In the genomic region with DNA sequence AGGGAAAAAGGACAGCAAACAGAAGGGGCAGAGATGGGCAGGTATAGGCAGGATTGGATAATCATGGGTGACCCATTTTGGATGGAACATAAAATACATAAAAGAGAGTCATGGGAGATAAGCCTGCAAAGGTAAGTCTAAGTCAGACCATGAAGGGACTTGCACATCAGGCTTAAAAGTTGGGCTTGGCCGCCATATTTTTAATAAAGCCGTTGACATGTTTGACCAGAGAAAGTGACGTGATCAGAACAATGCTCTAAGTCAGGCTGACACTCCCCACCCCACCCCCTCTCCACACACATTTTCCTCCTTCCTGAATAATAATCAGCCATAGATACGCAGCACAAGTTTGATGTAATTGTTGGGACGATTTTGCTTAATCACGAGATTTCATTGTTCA, we compare ENCODE assay signal across 28 cellular contexts.
"Had no signal": no experiment of that assay in that cellular context is flagged by ENCODE, and none has a peak within 500 bp of the region (broad histone marks: within the 10 kb centered on the region; RNA-seq: fewer than 3 reads in every experiment).

No MANE protein-coding gene starts in this region.

- ATAC-seq: effector memory CD8-positive, alpha-beta T cell; esophagus mucosa; foreskin keratinocyte; gastrocnemius medialis; gastroesophageal sphincter; heart left ventricle; heart right ventricle had no signal

- H3K79me2 ChIP-seq: hepatocyte had no signal

- DNase-seq: colonic mucosa; cortex of kidney; dermis blood vessel endothelial cell; dorsolateral prefrontal cortex; effector CD4-positive, alpha-beta T cell; effector CD8-positive, alpha-beta T cell; effector memory CD4-positive, alpha-beta T cell; effector memory CD8-positive, alpha-beta T cell; endodermal cell; erythroblast; esophagus squamous epithelium; foreskin fibroblast; foreskin keratinocyte; foreskin melanocyte; gastrocnemius medialis; glutamatergic neuron; head of caudate nucleus; heart left ventricle; heart right ventricle had no signal

- H3K9me3 ChIP-seq: colonic mucosa, esophagus squamous epithelium, gastrocnemius medialis had no signal

- H3K4me1 ChIP-seq: colonic mucosa, foreskin keratinocyte, gastrocnemius medialis, gastroesophageal sphincter, heart left ventricle, heart right ventricle had no signal

- H2AFZ ChIP-seq: hepatocyte had no signal

- FAIRE-seq: colon, endometrium, endothelial cell of umbilical vein, frontal cortex had no signal

- H3K27me3 ChIP-seq: colonic mucosa, dorsolateral prefrontal cortex, gastrocnemius medialis, gastroesophageal sphincter, heart right ventricle, hepatocyte had no signal

- H3K36me3 ChIP-seq: colonic mucosa, esophagus squamous epithelium, gastrocnemius medialis, gastroesophageal sphincter, heart left ventricle, heart right ventricle had no signal

- H3K27ac ChIP-seq: colonic mucosa, coronary artery, dorsolateral prefrontal cortex, epithelial cell of prostate, esophagus squamous epithelium, foreskin keratinocyte, gastrocnemius medialis, gastroesophageal sphincter, heart left ventricle, heart right ventricle, hepatocyte had no signal

- H3K4me3 ChIP-seq: colonic mucosa, coronary artery, dorsolateral prefrontal cortex, esophagus squamous epithelium, gastrocnemius medialis, gastroesophageal sphincter, heart left ventricle, heart right ventricle, hepatocyte had no signal

- H3K4me2 ChIP-seq: hepatocyte had no signal
